14 cellular contexts compared by ENCODE assay signal in genomic region chr11:13303668-13304649, GRCh38. TPM values are rescaled to one million over a fixed set of nuclear protein-coding genes. Genes with fewer than 3 reads are reported as not detected.
DNase-seq lines count a peak whose midpoint lies in the region; ATAC-seq, FAIRE-seq and TF ChIP-seq lines count a peak whose summit lies in the region.
"Had no signal": no experiment of that assay in that cellular context is flagged by ENCODE, and none has a peak within 500 bp of the region (broad histone marks: within the 10 kb centered on the region; RNA-seq: fewer than 3 reads in every experiment).

No MANE protein-coding gene starts in this region.

- H3K36me3 Mint-ChIP-seq in astrocyte (ENCODE audit: low read depth, unreplicated experiment): peaks cover 4% of the 10 kb centered on the region

- H3K36me3 ChIP-seq in astrocyte (ENCODE audit: insufficient read depth, low read length): no peaks in the 10 kb centered on the region
- H3K36me3 ChIP-seq: cardiac muscle cell, uterus had no signal

- peaks cover 92% of the 10 kb centered on the region for H4K20me1 ChIP-seq in astrocyte (ENCODE audit: insufficient read depth, low read length)

- H3K9me3 Mint-ChIP-seq in astrocyte (ENCODE audit: unreplicated experiment): peaks cover 2% of the 10 kb centered on the region

- no peaks in the 10 kb centered on the region for H3K4me1 ChIP-seq in astrocyte (ENCODE audit: insufficient read depth, low read length)

- FAIRE-seq in astrocyte (lab: Jason Lieb, UNC): no peak

- TF ChIP-seq CTCF in astrocyte (IDR thresholded peaks at IDR 0.05; ENCODE audit: insufficient read depth, low read depth, low read length): no peak
- no peak for TF ChIP-seq CTCF in omental fat pad (IDR thresholded peaks at IDR 0.05)

- peaks cover 90% of the 10 kb centered on the region for H3K79me2 ChIP-seq in astrocyte (ENCODE audit: insufficient read depth, low read length)

- no peak overlapping the region for H3K9ac ChIP-seq in astrocyte (ENCODE audit: low read length)

- H3K27ac Mint-ChIP-seq in astrocyte (ENCODE audit: unreplicated experiment): no peak overlapping the region
- H3K27ac Mint-ChIP-seq: progenitor cell of endocrine pancreas had no signal

- intact Hi-C loops in Right ventricle myocardium superior (cut with DNase I): no loop called here
- intact Hi-C loops in left ventricle myocardium superior (cut with micrococcal nuclease): no loop called here

- no peaks in the 10 kb centered on the region for H3K27me3 ChIP-seq in astrocyte (ENCODE audit: insufficient read depth, low read length)
- H3K27me3 ChIP-seq: cardiac muscle cell, uterus had no signal

- H3K4me2 ChIP-seq in astrocyte (ENCODE audit: low read length): no peak overlapping the region

- ATAC-seq in Right ventricle myocardium superior (ENCODE audit: poor library complexity): peak; percentile 24
- ATAC-seq in left ventricle myocardium superior: no peak
- ATAC-seq in stimulated activated naive CD8-positive, alpha-beta T cell treated with anti-CD3 and anti-CD28 coated beads, Interleukin-15, Interleukin-2, amounts not matched to agents 100 U/mL and 50 U/mL, for 24 hours: peak; percentile 13
- no peak for ATAC-seq in omental fat pad (ENCODE audit: low FRiP score)

- H2AFZ ChIP-seq in astrocyte (ENCODE audit: low read depth, low read length): no peak overlapping the region

- no peak overlapping the region for H3K4me3 ChIP-seq in astrocyte (ENCODE audit: insufficient read depth, low read depth, low read length)
- H3K4me3 ChIP-seq: cardiac muscle cell, uterus had no signal

- H3K27ac ChIP-seq in astrocyte (ENCODE audit: low read depth, low read length): no peak overlapping the region
- H3K27ac ChIP-seq: cardiac muscle cell, uterus had no signal

- DNase-seq in Right ventricle myocardium superior: no peak
- DNase-seq in left ventricle myocardium superior: no peak
- DNase-seq in NOMO-1 treated with DMSO at 0.1 percent for 48 hours (lab: John Stamatoyannopoulos, UW; ENCODE audit: unreplicated experiment): peak; percentile 70
- no peak for DNase-seq in astrocyte (ENCODE audit: low read depth)
- no peak for DNase-seq in stimulated activated naive CD8-positive, alpha-beta T cell treated with anti-CD3 and anti-CD28 coated beads, Interleukin-15, Interleukin-2, amounts not matched to agents 100 U/mL and 50 U/mL, for 24 hours
- no peak for DNase-seq in omental fat pad (ENCODE audit: low spot score)
- DNase-seq in activated CD4-positive, CD25-positive, alpha-beta regulatory T cell (lab: John Stamatoyannopoulos, UW): no peak
- DNase-seq in NK-92 (lab: John Stamatoyannopoulos, UW; ENCODE audit: unreplicated experiment): no peak
- DNase-seq: activated CD8-positive, alpha-beta memory T cell treated with anti-CD3 and anti-CD28 coated beads, Interleukin-2, amount 50 U/mL, for 48 hours; kidney glomerular epithelial cell; NCI-H1930; uterus had no signal

- peaks cover 20% of the 10 kb centered on the region for H3K4me1 Mint-ChIP-seq in astrocyte (ENCODE audit: low read depth, unreplicated experiment)

- H3K27me3 Mint-ChIP-seq in astrocyte (ENCODE audit: low read depth, unreplicated experiment): no peaks in the 10 kb centered on the region

- peak overlapping the region; percentile 4 for H3K4me3 Mint-ChIP-seq in astrocyte (ENCODE audit: unreplicated experiment)

- H3K9me3 ChIP-seq in astrocyte (ENCODE audit: insufficient read depth, low read depth, low read length): no peaks in the 10 kb centered on the region
- H3K9me3 ChIP-seq: uterus had no signal

RNA-seq across cellular contexts. Expression of gene BMAL1, which starts 26.4 kb away (rescaled TPM):
- total RNA-seq in Right ventricle myocardium superior (9.8 TPM), left ventricle myocardium superior (4.6 TPM), astrocyte (21.1 and 26.9 TPM in 2 replicates), omental fat pad (10 to 100 TPM; 52.5 to 60.5 (median 53.9) TPM)

Comparison
In these comparisons a context has a peak if more than half of its experiments do, and no peak if none do; other contexts are left out.
1. ATAC-seq: peak in Right ventricle myocardium superior (single experiment) and stimulated activated naive CD8-positive, alpha-beta T cell treated with anti-CD3 and anti-CD28 coated beads, Interleukin-15, Interleukin-2, amounts not matched to agents 100 U/mL and 50 U/mL, for 24 hours (single experiment); none in left ventricle myocardium superior (single experiment) and omental fat pad (single experiment).